1 cellular context compared by ENCODE assay signal in the genomic region with DNA sequence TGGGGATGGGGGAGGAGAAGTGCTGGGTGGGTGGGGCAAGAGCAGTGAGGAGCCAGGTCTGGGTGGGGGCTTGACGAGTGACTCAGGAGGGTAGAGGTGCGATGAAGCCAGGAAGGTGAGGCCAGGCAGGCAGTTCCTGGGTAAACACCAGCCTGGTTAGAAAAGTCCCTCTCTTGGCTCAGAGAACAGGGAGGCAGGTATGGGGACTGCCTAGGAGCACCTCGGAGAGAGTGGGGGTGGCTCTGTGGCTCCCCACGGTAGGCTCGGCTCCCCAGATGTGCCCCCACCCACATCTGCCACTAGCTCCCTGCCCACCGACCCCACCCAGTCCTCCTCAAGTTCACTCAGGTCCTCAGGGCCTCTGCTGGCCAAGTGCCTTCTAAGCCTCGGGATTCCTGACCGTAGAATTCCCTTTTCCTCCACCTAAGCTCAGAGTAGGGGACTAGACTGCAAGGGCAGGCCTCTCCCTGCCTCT.
TF ChIP-seq lines count a peak whose summit lies in the region.

No MANE protein-coding gene starts in this region.

TF ChIP-seq in HepG2, 621 proteins besides CTCF, POLR2A, EP300 and RAD21 (continues in another document):
- TF ChIP-seq, protein P1, sequence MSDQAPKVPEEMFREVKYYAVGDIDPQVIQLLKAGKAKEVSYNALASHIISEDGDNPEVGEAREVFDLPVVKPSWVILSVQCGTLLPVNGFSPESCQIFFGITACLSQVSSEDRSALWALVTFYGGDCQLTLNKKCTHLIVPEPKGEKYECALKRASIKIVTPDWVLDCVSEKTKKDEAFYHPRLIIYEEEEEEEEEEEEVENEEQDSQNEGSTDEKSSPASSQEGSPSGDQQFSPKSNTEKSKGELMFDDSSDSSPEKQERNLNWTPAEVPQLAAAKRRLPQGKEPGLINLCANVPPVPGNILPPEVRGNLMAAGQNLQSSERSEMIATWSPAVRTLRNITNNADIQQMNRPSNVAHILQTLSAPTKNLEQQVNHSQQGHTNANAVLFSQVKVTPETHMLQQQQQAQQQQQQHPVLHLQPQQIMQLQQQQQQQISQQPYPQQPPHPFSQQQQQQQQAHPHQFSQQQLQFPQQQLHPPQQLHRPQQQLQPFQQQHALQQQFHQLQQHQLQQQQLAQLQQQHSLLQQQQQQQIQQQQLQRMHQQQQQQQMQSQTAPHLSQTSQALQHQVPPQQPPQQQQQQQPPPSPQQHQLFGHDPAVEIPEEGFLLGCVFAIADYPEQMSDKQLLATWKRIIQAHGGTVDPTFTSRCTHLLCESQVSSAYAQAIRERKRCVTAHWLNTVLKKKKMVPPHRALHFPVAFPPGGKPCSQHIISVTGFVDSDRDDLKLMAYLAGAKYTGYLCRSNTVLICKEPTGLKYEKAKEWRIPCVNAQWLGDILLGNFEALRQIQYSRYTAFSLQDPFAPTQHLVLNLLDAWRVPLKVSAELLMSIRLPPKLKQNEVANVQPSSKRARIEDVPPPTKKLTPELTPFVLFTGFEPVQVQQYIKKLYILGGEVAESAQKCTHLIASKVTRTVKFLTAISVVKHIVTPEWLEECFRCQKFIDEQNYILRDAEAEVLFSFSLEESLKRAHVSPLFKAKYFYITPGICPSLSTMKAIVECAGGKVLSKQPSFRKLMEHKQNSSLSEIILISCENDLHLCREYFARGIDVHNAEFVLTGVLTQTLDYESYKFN (CRISPR knock-in tag; conservative IDR thresholded peaks at IDR 0.05) = peak; percentile 2; the same call in 1 of the 2 replicates
- TF ChIP-seq, protein P2, sequence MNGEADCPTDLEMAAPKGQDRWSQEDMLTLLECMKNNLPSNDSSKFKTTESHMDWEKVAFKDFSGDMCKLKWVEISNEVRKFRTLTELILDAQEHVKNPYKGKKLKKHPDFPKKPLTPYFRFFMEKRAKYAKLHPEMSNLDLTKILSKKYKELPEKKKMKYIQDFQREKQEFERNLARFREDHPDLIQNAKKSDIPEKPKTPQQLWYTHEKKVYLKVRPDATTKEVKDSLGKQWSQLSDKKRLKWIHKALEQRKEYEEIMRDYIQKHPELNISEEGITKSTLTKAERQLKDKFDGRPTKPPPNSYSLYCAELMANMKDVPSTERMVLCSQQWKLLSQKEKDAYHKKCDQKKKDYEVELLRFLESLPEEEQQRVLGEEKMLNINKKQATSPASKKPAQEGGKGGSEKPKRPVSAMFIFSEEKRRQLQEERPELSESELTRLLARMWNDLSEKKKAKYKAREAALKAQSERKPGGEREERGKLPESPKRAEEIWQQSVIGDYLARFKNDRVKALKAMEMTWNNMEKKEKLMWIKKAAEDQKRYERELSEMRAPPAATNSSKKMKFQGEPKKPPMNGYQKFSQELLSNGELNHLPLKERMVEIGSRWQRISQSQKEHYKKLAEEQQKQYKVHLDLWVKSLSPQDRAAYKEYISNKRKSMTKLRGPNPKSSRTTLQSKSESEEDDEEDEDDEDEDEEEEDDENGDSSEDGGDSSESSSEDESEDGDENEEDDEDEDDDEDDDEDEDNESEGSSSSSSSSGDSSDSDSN (CRISPR knock-in tag; IDR thresholded peaks at IDR 0.05) = 0 out of 2 replicates have a peak, but pooled peaks have one; percentile 13
- TF ChIP-seq ZNF749 (CRISPR knock-in tag; IDR thresholded peaks at IDR 0.05; ENCODE audit: borderline replicate concordance) (no peak), JUND (CRISPR knock-in tag; IDR thresholded peaks at IDR 0.05) (no peak), ZNF446 (CRISPR knock-in tag; IDR thresholded peaks at IDR 0.05) (no peak), ZNF263 (CRISPR knock-in tag; IDR thresholded peaks at IDR 0.05) (peak; percentile 63; the same call in 1 of the 2 replicates), TEAD3 (CRISPR knock-in tag; optimal IDR thresholded peaks at IDR 0.05; ENCODE audit: borderline replicate concordance) (peak; percentile 36), ZNF232 (CRISPR knock-in tag; IDR thresholded peaks at IDR 0.05; ENCODE audit: borderline replicate concordance) (no peak), NR2F6 (IDR thresholded peaks at IDR 0.05) (no peak), NR2F6 (CRISPR knock-in tag; IDR thresholded peaks at IDR 0.05) (no peak), KLF13 (CRISPR knock-in tag; IDR thresholded peaks at IDR 0.05) (no peak), ZNF121 (CRISPR knock-in tag; IDR thresholded peaks at IDR 0.05) (0 out of 2 replicates have a peak, but pooled peaks have one; percentile 12), FOXO1 (CRISPR knock-in tag; IDR thresholded peaks at IDR 0.05) (no peak), MYNN (CRISPR knock-in tag; IDR thresholded peaks at IDR 0.05; ENCODE audit: low read depth) (no peak), FOXA1 (IDR thresholded peaks at IDR 0.05) (no peak), FOXA1 (CRISPR knock-in tag; IDR thresholded peaks at IDR 0.05) (peak; percentile 64; the same call in 1 of the 2 replicates), TARDBP (CRISPR knock-in tag; IDR thresholded peaks at IDR 0.05) (0 out of 2 replicates have a peak, but pooled peaks have one; percentile 15), ZNF562 (CRISPR knock-in tag; IDR thresholded peaks at IDR 0.05; ENCODE audit: borderline replicate concordance) (no peak), FOXA3 (CRISPR knock-in tag; IDR thresholded peaks at IDR 0.05) (0 out of 2 replicates have a peak, but pooled peaks have one; percentile 37), ZSCAN20 (CRISPR knock-in tag; IDR thresholded peaks at IDR 0.05; ENCODE audit: borderline replicate concordance) (no peak), ZNF577 (CRISPR knock-in tag; IDR thresholded peaks at IDR 0.05; ENCODE audit: borderline replicate concordance, low read depth) (no peak), TBX3 (IDR thresholded peaks at IDR 0.05; ENCODE audit: borderline replicate concordance) (no peak), DMAP1 (CRISPR knock-in tag; IDR thresholded peaks at IDR 0.05) (no peak), NRL (CRISPR knock-in tag; IDR thresholded peaks at IDR 0.05; ENCODE audit: borderline replicate concordance) (no peak), IRX3 (CRISPR knock-in tag; IDR thresholded peaks at IDR 0.05; ENCODE audit: borderline replicate concordance, low read depth) (no peak), ZNF547 (CRISPR knock-in tag; IDR thresholded peaks at IDR 0.05) (no peak), MAZ (IDR thresholded peaks at IDR 0.05; ENCODE audit: borderline replicate concordance, low read depth, low read length) (no peak), MAZ (CRISPR knock-in tag; IDR thresholded peaks at IDR 0.05; ENCODE audit: low read depth) (0 out of 2 replicates have a peak, but pooled peaks have one; percentile 4)
- TF ChIP-seq, protein P3, sequence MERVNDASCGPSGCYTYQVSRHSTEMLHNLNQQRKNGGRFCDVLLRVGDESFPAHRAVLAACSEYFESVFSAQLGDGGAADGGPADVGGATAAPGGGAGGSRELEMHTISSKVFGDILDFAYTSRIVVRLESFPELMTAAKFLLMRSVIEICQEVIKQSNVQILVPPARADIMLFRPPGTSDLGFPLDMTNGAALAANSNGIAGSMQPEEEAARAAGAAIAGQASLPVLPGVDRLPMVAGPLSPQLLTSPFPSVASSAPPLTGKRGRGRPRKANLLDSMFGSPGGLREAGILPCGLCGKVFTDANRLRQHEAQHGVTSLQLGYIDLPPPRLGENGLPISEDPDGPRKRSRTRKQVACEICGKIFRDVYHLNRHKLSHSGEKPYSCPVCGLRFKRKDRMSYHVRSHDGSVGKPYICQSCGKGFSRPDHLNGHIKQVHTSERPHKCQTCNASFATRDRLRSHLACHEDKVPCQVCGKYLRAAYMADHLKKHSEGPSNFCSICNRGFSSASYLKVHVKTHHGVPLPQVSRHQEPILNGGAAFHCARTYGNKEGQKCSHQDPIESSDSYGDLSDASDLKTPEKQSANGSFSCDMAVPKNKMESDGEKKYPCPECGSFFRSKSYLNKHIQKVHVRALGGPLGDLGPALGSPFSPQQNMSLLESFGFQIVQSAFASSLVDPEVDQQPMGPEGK (CRISPR knock-in tag; IDR thresholded peaks at IDR 0.05) = 0 out of 2 replicates have a peak, but pooled peaks have one; percentile 39
- TF ChIP-seq, protein P4, sequence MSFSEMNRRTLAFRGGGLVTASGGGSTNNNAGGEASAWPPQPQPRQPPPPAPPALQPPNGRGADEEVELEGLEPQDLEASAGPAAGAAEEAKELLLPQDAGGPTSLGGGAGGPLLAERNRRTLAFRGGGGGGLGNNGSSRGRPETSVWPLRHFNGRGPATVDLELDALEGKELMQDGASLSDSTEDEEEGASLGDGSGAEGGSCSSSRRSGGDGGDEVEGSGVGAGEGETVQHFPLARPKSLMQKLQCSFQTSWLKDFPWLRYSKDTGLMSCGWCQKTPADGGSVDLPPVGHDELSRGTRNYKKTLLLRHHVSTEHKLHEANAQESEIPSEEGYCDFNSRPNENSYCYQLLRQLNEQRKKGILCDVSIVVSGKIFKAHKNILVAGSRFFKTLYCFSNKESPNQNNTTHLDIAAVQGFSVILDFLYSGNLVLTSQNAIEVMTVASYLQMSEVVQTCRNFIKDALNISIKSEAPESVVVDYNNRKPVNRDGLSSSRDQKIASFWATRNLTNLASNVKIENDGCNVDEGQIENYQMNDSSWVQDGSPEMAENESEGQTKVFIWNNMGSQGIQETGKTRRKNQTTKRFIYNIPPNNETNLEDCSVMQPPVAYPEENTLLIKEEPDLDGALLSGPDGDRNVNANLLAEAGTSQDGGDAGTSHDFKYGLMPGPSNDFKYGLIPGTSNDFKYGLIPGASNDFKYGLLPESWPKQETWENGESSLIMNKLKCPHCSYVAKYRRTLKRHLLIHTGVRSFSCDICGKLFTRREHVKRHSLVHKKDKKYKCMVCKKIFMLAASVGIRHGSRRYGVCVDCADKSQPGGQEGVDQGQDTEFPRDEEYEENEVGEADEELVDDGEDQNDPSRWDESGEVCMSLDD (CRISPR knock-in tag; IDR thresholded peaks at IDR 0.05; ENCODE audit: borderline replicate concordance) = no peak
- TF ChIP-seq, protein P5, sequence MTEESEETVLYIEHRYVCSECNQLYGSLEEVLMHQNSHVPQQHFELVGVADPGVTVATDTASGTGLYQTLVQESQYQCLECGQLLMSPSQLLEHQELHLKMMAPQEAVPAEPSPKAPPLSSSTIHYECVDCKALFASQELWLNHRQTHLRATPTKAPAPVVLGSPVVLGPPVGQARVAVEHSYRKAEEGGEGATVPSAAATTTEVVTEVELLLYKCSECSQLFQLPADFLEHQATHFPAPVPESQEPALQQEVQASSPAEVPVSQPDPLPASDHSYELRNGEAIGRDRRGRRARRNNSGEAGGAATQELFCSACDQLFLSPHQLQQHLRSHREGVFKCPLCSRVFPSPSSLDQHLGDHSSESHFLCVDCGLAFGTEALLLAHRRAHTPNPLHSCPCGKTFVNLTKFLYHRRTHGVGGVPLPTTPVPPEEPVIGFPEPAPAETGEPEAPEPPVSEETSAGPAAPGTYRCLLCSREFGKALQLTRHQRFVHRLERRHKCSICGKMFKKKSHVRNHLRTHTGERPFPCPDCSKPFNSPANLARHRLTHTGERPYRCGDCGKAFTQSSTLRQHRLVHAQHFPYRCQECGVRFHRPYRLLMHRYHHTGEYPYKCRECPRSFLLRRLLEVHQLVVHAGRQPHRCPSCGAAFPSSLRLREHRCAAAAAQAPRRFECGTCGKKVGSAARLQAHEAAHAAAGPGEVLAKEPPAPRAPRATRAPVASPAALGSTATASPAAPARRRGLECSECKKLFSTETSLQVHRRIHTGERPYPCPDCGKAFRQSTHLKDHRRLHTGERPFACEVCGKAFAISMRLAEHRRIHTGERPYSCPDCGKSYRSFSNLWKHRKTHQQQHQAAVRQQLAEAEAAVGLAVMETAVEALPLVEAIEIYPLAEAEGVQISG (CRISPR knock-in tag; IDR thresholded peaks at IDR 0.05) = 0 out of 2 replicates have a peak, but pooled peaks have one; percentile 3
- TF ChIP-seq, protein P6, sequence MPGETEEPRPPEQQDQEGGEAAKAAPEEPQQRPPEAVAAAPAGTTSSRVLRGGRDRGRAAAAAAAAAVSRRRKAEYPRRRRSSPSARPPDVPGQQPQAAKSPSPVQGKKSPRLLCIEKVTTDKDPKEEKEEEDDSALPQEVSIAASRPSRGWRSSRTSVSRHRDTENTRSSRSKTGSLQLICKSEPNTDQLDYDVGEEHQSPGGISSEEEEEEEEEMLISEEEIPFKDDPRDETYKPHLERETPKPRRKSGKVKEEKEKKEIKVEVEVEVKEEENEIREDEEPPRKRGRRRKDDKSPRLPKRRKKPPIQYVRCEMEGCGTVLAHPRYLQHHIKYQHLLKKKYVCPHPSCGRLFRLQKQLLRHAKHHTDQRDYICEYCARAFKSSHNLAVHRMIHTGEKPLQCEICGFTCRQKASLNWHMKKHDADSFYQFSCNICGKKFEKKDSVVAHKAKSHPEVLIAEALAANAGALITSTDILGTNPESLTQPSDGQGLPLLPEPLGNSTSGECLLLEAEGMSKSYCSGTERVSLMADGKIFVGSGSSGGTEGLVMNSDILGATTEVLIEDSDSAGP (CRISPR knock-in tag; IDR thresholded peaks at IDR 0.05; ENCODE audit: borderline replicate concordance) = 0 out of 2 replicates have a peak, but pooled peaks have one; percentile 58
- TF ChIP-seq, protein P7, sequence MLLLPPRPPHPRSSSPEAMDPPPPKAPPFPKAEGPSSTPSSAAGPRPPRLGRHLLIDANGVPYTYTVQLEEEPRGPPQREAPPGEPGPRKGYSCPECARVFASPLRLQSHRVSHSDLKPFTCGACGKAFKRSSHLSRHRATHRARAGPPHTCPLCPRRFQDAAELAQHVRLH (CRISPR knock-in tag; IDR thresholded peaks at IDR 0.05; ENCODE audit: borderline replicate concordance, low read depth) = no peak
- TF ChIP-seq, protein P8, sequence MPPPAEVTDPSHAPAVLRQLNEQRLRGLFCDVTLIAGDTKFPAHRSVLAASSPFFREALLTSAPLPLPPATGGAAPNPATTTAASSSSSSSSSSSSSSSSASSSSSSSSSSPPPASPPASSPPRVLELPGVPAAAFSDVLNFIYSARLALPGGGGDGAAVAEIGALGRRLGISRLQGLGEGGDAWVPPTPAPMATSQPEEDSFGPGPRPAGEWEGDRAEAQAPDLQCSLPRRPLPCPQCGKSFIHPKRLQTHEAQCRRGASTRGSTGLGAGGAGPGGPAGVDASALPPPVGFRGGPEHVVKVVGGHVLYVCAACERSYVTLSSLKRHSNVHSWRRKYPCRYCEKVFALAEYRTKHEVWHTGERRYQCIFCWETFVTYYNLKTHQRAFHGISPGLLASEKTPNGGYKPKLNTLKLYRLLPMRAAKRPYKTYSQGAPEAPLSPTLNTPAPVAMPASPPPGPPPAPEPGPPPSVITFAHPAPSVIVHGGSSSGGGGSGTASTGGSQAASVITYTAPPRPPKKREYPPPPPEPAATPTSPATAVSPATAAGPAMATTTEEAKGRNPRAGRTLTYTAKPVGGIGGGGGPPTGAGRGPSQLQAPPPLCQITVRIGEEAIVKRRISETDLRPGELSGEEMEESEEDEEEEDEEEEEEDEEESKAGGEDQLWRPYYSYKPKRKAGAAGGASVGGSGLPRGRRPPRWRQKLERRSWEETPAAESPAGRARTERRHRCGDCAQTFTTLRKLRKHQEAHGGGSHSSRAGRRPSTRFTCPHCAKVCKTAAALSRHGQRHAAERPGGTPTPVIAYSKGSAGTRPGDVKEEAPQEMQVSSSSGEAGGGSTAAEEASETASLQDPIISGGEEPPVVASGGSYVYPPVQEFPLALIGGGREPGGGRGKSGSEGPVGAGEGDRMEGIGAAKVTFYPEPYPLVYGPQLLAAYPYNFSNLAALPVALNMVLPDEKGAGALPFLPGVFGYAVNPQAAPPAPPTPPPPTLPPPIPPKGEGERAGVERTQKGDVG (CRISPR knock-in tag; IDR thresholded peaks at IDR 0.05; ENCODE audit: borderline replicate concordance) = no peak
